In the genomic region with DNA sequence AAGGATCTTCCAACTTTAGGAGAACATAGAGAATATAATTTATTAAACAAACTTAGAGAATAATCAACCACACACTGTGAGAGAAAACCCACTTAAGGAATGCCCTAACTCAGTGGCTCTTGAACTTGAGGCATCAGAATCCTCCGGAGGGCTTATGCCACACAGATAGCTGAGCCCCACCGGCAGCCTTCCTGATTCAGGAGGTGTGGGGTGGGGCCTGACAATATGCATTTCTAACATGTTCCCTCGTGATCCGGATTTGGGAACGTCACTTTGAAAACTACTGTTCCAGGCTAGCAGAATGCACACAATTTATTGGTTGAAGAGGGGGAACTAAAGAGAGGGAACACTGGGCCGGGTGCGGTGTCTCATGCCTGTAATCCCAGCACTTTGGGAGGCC, we compare ENCODE assay signal across 21 cellular contexts. TPM values are rescaled to one million over a fixed set of nuclear protein-coding genes. Genes with fewer than 3 reads are reported as not detected.
"Had no signal": no experiment of that assay in that cellular context is flagged by ENCODE, and none has a peak within 500 bp of the region (broad histone marks: within the 10 kb centered on the region; RNA-seq: fewer than 3 reads in every experiment).

No MANE protein-coding gene starts in this region.

- DNase-seq: activated CD4-positive, alpha-beta T cell treated with anti-CD3 and anti-CD28 coated beads for 1 hour; activated CD4-positive, alpha-beta T cell treated with anti-CD3 and anti-CD28 coated beads, Interleukin-2, amount 50 U/mL, for 48 hours; activated effector memory CD4-positive, alpha-beta T cell treated with Interleukin-2 at 50 U/mL for 16 hours; activated naive CD4-positive, alpha-beta T cell treated with anti-CD3 and anti-CD28 coated beads, Interleukin-2, amount 10 ng/mL, durations not matched to agents 7 days and 5 days; activated T-cell treated with anti-CD3 and anti-CD28 coated beads, Interleukin-2, amount 50 U/mL, for 24 hours; effector memory CD8-positive, alpha-beta T cell; foreskin keratinocyte; hippocampal formation; left cardiac atrium; mesenchymal stem cell; naive thymus-derived CD4-positive, alpha-beta T cell; spleen; stimulated activated CD4-positive, alpha-beta T cell treated with anti-CD3 and anti-CD28 coated beads, Interleukin-4, amount 100 ng/mL, for 4 hours; stimulated activated naive B cell treated with anti-CD40 and anti-IgM and Interleukin-4, amounts not matched to agents 10 μg/mL and 1 μg/mL and 100 μg/mL, for 72 hours; transverse colon; uterus; WERI-Rb-1 had no signal

- H3K27ac Mint-ChIP-seq: activated naive CD4-positive, alpha-beta T cell treated with anti-CD3 and anti-CD28 coated beads, Interleukin-2, amount 10 ng/mL, durations not matched to agents 7 days and 5 days; activated T-cell treated with anti-CD3 and anti-CD28 coated beads, Interleukin-2, amount 50 U/mL, for 24 hours; stimulated activated naive B cell treated with anti-CD40 and anti-IgM and Interleukin-4, amounts not matched to agents 10 μg/mL and 1 μg/mL and 100 μg/mL, for 72 hours had no signal

- ATAC-seq: effector memory CD8-positive, alpha-beta T cell; foreskin keratinocyte; left cardiac atrium; naive thymus-derived CD4-positive, alpha-beta T cell; stimulated activated naive B cell treated with anti-CD40 and anti-IgM and Interleukin-4, amounts not matched to agents 10 μg/mL and 1 μg/mL and 100 μg/mL, for 72 hours had no signal

- H3K27me3 Mint-ChIP-seq: effector memory CD8-positive, alpha-beta T cell had no signal

- FAIRE-seq: islet of Langerhans had no signal

- H3K4me3 Mint-ChIP-seq: activated naive CD4-positive, alpha-beta T cell treated with anti-CD3 and anti-CD28 coated beads, Interleukin-2, amount 10 ng/mL, durations not matched to agents 7 days and 5 days; activated T-cell treated with anti-CD3 and anti-CD28 coated beads, Interleukin-2, amount 50 U/mL, for 24 hours; naive thymus-derived CD4-positive, alpha-beta T cell; stimulated activated naive B cell treated with anti-CD40 and anti-IgM and Interleukin-4, amounts not matched to agents 10 μg/mL and 1 μg/mL and 100 μg/mL, for 72 hours had no signal

- H3K9me3 Mint-ChIP-seq: activated naive CD4-positive, alpha-beta T cell treated with anti-CD3 and anti-CD28 coated beads, Interleukin-2, amount 10 ng/mL, durations not matched to agents 7 days and 5 days; activated T-cell treated with anti-CD3 and anti-CD28 coated beads, Interleukin-2, amount 50 U/mL, for 24 hours; effector memory CD8-positive, alpha-beta T cell; naive thymus-derived CD4-positive, alpha-beta T cell; stimulated activated naive B cell treated with anti-CD40 and anti-IgM and Interleukin-4, amounts not matched to agents 10 μg/mL and 1 μg/mL and 100 μg/mL, for 72 hours had no signal

- H3K36me3 Mint-ChIP-seq: activated naive CD4-positive, alpha-beta T cell treated with anti-CD3 and anti-CD28 coated beads, Interleukin-2, amount 10 ng/mL, durations not matched to agents 7 days and 5 days; naive thymus-derived CD4-positive, alpha-beta T cell; stimulated activated naive B cell treated with anti-CD40 and anti-IgM and Interleukin-4, amounts not matched to agents 10 μg/mL and 1 μg/mL and 100 μg/mL, for 72 hours had no signal

RNA-seq across cellular contexts. Expression of a gene that starts 2.0 kb away (rescaled TPM):
- total RNA-seq: chondrocyte, dermis microvascular lymphatic vessel endothelial cell, epithelial cell of proximal tubule, foreskin keratinocyte, left cardiac atrium had no signal
